ENCODE assay signal across 8 cellular contexts in the genomic region with DNA sequence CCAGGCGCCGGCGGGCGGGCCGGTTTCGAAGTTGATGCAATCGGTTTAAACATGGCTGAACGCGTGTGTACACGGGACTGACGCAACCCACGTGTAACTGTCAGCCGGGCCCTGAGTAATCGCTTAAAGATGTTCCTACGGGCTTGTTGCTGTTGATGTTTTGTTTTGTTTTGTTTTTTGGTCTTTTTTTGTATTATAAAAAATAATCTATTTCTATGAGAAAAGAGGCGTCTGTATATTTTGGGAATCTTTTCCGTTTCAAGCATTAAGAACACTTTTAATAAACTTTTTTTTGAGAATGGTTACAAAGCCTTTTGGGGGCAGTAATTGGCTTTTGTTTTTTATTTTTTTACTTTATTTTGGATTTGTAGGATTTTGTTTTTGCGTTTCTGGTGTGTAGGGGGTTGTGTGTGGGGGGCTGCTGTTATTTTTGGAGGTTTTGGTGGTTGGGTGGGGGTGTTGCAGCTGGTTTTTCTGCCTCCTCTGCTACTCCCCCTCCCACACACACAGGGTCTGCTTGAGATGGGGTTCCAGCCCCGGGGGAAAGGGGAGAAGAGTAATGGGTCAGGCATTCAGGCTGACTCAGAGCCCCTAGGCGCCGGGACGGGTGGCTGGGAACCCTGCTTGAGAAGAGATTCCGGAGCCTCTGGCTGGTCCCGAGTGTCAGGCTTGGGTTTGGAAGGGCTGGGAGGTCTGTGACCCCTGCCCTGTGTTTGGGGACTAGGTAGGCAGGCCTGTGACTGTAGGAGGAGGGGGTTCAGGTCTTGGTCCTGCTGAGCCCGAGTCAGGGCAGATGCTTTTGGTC. TPM values are rescaled to one million over a fixed set of nuclear protein-coding genes. Genes with fewer than 3 reads are reported as not detected.
DNase-seq lines count a peak whose midpoint lies in the region; ATAC-seq and TF ChIP-seq lines count a peak whose summit lies in the region.

No MANE protein-coding gene starts in this region.

- 8% methylated on average over 25 of the region's 25 CpGs for WGBS in right cardiac atrium

- peak overlapping the region; percentile 65 for H3K27ac ChIP-seq in right cardiac atrium (ENCODE audit: low read length)

- H3K27me3 ChIP-seq in right cardiac atrium (ENCODE audit: control insufficient read depth, insufficient read depth) = no peaks in the 10 kb centered on the region

- H3K9me3 ChIP-seq in T-helper 17 cell (ENCODE audit: control insufficient read depth, low read length, poor library complexity, severe bottlenecking) (no peaks in the 10 kb centered on the region), right cardiac atrium (ENCODE audit: control insufficient read depth, low read length) (no peaks in the 10 kb centered on the region)

- H3K4me3 ChIP-seq in AG09309 (ENCODE audit: control insufficient read depth, low read depth, low read length) = peak overlapping the region; percentile 92
- H3K4me3 ChIP-seq in right cardiac atrium (ENCODE audit: low read length) = peak overlapping the region; percentile 64
- H3K4me3 ChIP-seq in retinal pigment epithelial cell (ENCODE audit: low read length) = peak overlapping the region; percentile 97

- no peaks in the 10 kb centered on the region for H3K36me3 Mint-ChIP-seq in T-helper 17 cell (ENCODE audit: low read depth)

- peak; percentile 78 for DNase-seq in AG09309 (ENCODE audit: low read depth)
- peak; percentile 64 for DNase-seq in NCI-H1105 treated with DMSO at 0.1 percent for 48 hours (lab: John Stamatoyannopoulos, UW)
- DNase-seq in T-helper 17 cell = peak; percentile 55 to 62 (median 61)
- DNase-seq in amygdala (lab: John Stamatoyannopoulos, UW) = peak in 37 of 56 donors; percentile 8 to 69 (median 40)
- DNase-seq in right cardiac atrium = peak; percentile 88 to 93 (median 91)
- peak; percentile 67 for DNase-seq in retinal pigment epithelial cell (ENCODE audit: low read depth)

- peak overlapping the region; percentile 92 for H3K4me3 Mint-ChIP-seq in T-helper 17 cell

- H3K27ac Mint-ChIP-seq in T-helper 17 cell = peak overlapping the region; percentile 94

- TF ChIP-seq CTCF in AG09309 (IDR thresholded peaks at IDR 0.05; ENCODE audit: control insufficient read depth, insufficient read depth, low read depth, low read length, missing control alignments) (no peak), retinal pigment epithelial cell (conservative IDR thresholded peaks at IDR 0.05; ENCODE audit: low read depth, low read length) (no peak)

- no peaks in the 10 kb centered on the region for H3K27me3 Mint-ChIP-seq in T-helper 17 cell

- ATAC-seq in GM19455 (IDR thresholded peaks at IDR 0.05; ENCODE audit: unreplicated experiment) (peak; percentile 42), T-helper 17 cell (peak; percentile 70), right cardiac atrium (peak; percentile 21 to 43), HG02884 (IDR thresholded peaks at IDR 0.05; ENCODE audit: unreplicated experiment) (no peak)

- intact Hi-C loops in right cardiac atrium (cut with DNase I) = loop anchor here (5.0 to 10.0 kb wide), 6 partner anchors 82 to 205 kb away; no protein-coding TSS in a partner anchor

- H3K4me1 ChIP-seq in right cardiac atrium (ENCODE audit: control insufficient read depth, insufficient read depth, low read length) = peaks cover 12% of the 10 kb centered on the region

- peaks cover 32% of the 10 kb centered on the region for H3K4me1 Mint-ChIP-seq in T-helper 17 cell

RNA-seq across cellular contexts. Expression of a gene that starts 1.9 kb away (rescaled TPM):
- total RNA-seq in T-helper 17 cell (10 to 100 TPM; 18.1 to 32.8 TPM), right cardiac atrium (10 to 100 TPM; 46.2 to 92.4 (median 64.3) TPM)
- polyA plus RNA-seq in right cardiac atrium = 16.4 TPM

RNA-seq across cellular contexts. Expression of a gene that starts 39.0 kb away (rescaled TPM):
- total RNA-seq in T-helper 17 cell (10 to 100 TPM; 14.3 to 22.6 TPM), right cardiac atrium (10 to 100 TPM; 19.3 to 25.2 (median 21.6) TPM)
- polyA plus RNA-seq in right cardiac atrium = 26.8 TPM

Comparison
In these comparisons a context has a peak if more than half of its experiments do, and no peak if none do; other contexts are left out.
1. DNase-seq: peak in every context shown above with its lines; median percentile 91 in right cardiac atrium; 78 in AG09309; 67 in retinal pigment epithelial cell; 64 in NCI-H1105 treated with DMSO at 0.1 percent for 48 hours; 61 in T-helper 17 cell; 40 in amygdala.